ENCODE assay signal across 11 cellular contexts in genomic region chr14:91837076-91837475, GRCh38. TPM values are rescaled to one million over a fixed set of nuclear protein-coding genes. Genes with fewer than 3 reads are reported as not detected.
A peak's percentile ranks its signal among the peaks of the same experiment; 100 is the strongest.
DNase-seq lines count a peak whose midpoint lies in the region; ATAC-seq and TF ChIP-seq lines count a peak whose summit lies in the region.
"Had no signal": no experiment of that assay in that cellular context is flagged by ENCODE, and none has a peak within 500 bp of the region (broad histone marks: within the 10 kb centered on the region; RNA-seq: fewer than 3 reads in every experiment).

No MANE protein-coding gene starts in this region.

- H3K36me3 Mint-ChIP-seq in activated T-cell treated with anti-CD3 and anti-CD28 coated beads, Interleukin-2, amount 50 U/mL, for 72 hours (ENCODE audit: insufficient read depth in 2 of 2), result no peaks in the 10 kb centered on the region
- no peaks in the 10 kb centered on the region for H3K36me3 Mint-ChIP-seq in brain

- H2BK15ac ChIP-seq in mesendoderm (replicated peaks; ENCODE audit: low read depth), result no peak overlapping the region

- H3K79me1 ChIP-seq in mesendoderm (ENCODE audit: low read length), result no peaks in the 10 kb centered on the region

- TF ChIP-seq EP300 in transverse colon (IDR thresholded peaks at IDR 0.05; ENCODE audit: low read depth), result no peak

- no peaks in the 10 kb centered on the region for H3K9me3 ChIP-seq in transverse colon
- H3K9me3 ChIP-seq: MG63 had no signal

- H4K8ac ChIP-seq in mesendoderm (ENCODE audit: low read depth, low read length), result no peak overlapping the region

- peak overlapping the region; percentile 94 to 98 for H3K4me3 Mint-ChIP-seq in activated T-cell treated with anti-CD3 and anti-CD28 coated beads, Interleukin-2, amount 50 U/mL, for 72 hours
- H3K4me3 Mint-ChIP-seq in brain, result peak overlapping the region; percentile 83 to 88 (median 84)

- no peak overlapping the region for H2AK5ac ChIP-seq in mesendoderm (ENCODE audit: low read length)

- H4K5ac ChIP-seq in mesendoderm (ENCODE audit: low read length), result no peak overlapping the region

- H3K27me3 ChIP-seq in mesendoderm (ENCODE audit: insufficient read depth, low read length, poor library complexity), result no peaks in the 10 kb centered on the region
- H3K27me3 ChIP-seq in transverse colon, result peaks cover 15% of the 10 kb centered on the region

- no peak overlapping the region for H3K23ac ChIP-seq in mesendoderm (ENCODE audit: low read length)

- peak overlapping the region; percentile 68 for H3K9ac ChIP-seq in mesendoderm (ENCODE audit: low read length)

- no peaks in the 10 kb centered on the region for H3K79me2 ChIP-seq in mesendoderm (ENCODE audit: control insufficient read depth, insufficient read depth, low read length)

- H3K4me1 ChIP-seq in mesendoderm (ENCODE audit: control insufficient read depth, low read depth, low read length) (peaks cover 3% of the 10 kb centered on the region), transverse colon (peaks cover 5 to 27% (median 13%) of the 10 kb centered on the region in 4 donors)

- peak overlapping the region; percentile 79 for H3K27ac Mint-ChIP-seq in activated T-cell treated with anti-CD3 and anti-CD28 coated beads, Interleukin-2, amount 50 U/mL, for 72 hours
- no peak overlapping the region for H3K27ac Mint-ChIP-seq in brain

- no peak overlapping the region for H2BK120ac ChIP-seq in mesendoderm (ENCODE audit: low read depth, low read length)

- H3K4me3 ChIP-seq in mesendoderm (ENCODE audit: low read length), result peak overlapping the region; percentile 36
- H3K4me3 ChIP-seq in transverse colon, result peak overlapping the region in 3 of 4 donors; percentile 68 to 78 (median 71)

- H3K18ac ChIP-seq in mesendoderm (ENCODE audit: low read length), result no peak overlapping the region

- H3K9me3 Mint-ChIP-seq in activated T-cell treated with anti-CD3 and anti-CD28 coated beads, Interleukin-2, amount 50 U/mL, for 72 hours, result peaks cover 0 to 3% of the 10 kb centered on the region in 2 donors
- peaks cover 0 to 9% (median 6%) of the 10 kb centered on the region in 5 experiments for H3K9me3 Mint-ChIP-seq in brain

- CTCF ChIA-PET in HEK293T (lab: Yijun Ruan, JAX), result no interaction called here

- in situ Hi-C loops in transverse colon (cut with MboI; ENCODE audit: low pct_ligation_motif_present in 1 of 4, low pct_unique_long_range_greater_than_20kb in 1 of 4, low sequenced_read_pairs in 3 of 4) (no loop called here), GM13977 (cut with MboI; ENCODE audit: low pct_unique_long_range_greater_than_20kb, low sequenced_read_pairs, unreplicated experiment) (no loop called here)

- no peak overlapping the region for H2BK5ac ChIP-seq in mesendoderm (ENCODE audit: low read length)

- H3K36me3 ChIP-seq in mesendoderm (ENCODE audit: control insufficient read depth, insufficient read depth, low read length), result no peaks in the 10 kb centered on the region
- H3K36me3 ChIP-seq in transverse colon, result no peaks in the 10 kb centered on the region
- H3K36me3 ChIP-seq: MG63 had no signal

- no peak for DNase-seq in activated T-cell treated with anti-CD3 and anti-CD28 coated beads, Interleukin-2, amount 50 U/mL, for 72 hours
- DNase-seq in activated T-cell treated with anti-CD3 and anti-CD28 coated beads, Interleukin-2, amount 50 U/mL, for 1 hour, result no peak
- DNase-seq in mesendoderm, result no peak
- no peak for DNase-seq in transverse colon
- no peak for DNase-seq in SHP77 treated with DMSO at 0.1 percent for 48 hours (lab: John Stamatoyannopoulos, UW)
- DNase-seq in GM13977 (ENCODE audit: low spot score), result no peak
- DNase-seq in HEK293T (ENCODE audit: extremely low spot score), result no peak
- DNase-seq: HCEC 1CT, hippocampal formation had no signal

- POLR2A ChIA-PET in HEK293T (lab: Yijun Ruan, JAX), result no interaction called here

- H3K27me3 Mint-ChIP-seq in activated T-cell treated with anti-CD3 and anti-CD28 coated beads, Interleukin-2, amount 50 U/mL, for 72 hours (ENCODE audit: low read depth), result no peaks in the 10 kb centered on the region
- peaks cover 84% of the 10 kb centered on the region for H3K27me3 Mint-ChIP-seq in brain

- no peak for ATAC-seq in activated T-cell treated with anti-CD3 and anti-CD28 coated beads, Interleukin-2, amount 50 U/mL, for 72 hours (replicated peaks in 1 of 2)

- peak overlapping the region; percentile 85 for H3K56ac ChIP-seq in mesendoderm (ENCODE audit: low read length)

- H3K27ac ChIP-seq in mesendoderm (ENCODE audit: low read depth, low read length), result no peak overlapping the region
- peak overlapping the region; percentile 89 to 94 (median 90) for H3K27ac ChIP-seq in transverse colon

- TF ChIP-seq CTCF in brain (conservative IDR thresholded peaks at IDR 0.05) (no peak), transverse colon (IDR thresholded peaks at IDR 0.05) (no peak), GM13977 (IDR thresholded peaks at IDR 0.05; ENCODE audit: extremely low read depth, insufficient read depth, missing control alignments) (no peak)

- no CpG with 5 or more reads among the region's 12 CpGs for WGBS in mesendoderm (ENCODE audit: extremely low coverage, insufficient coverage, low lambda C conversion rate)
- WGBS in transverse colon (ENCODE audit: low coverage in 1 of 2), 2 donors, result 71 to 75% methylated on average over 1 to 12 of the region's 12 CpGs

- intact Hi-C loops in transverse colon (cut with DNase I; ENCODE audit: low total_unique reads), result no loop called here

- no peak overlapping the region for H3K4ac ChIP-seq in mesendoderm (ENCODE audit: low read depth, low read length)

- H3K4me2 ChIP-seq in mesendoderm (ENCODE audit: low read length), result peak overlapping the region; percentile 78

- H3K4me1 Mint-ChIP-seq in activated T-cell treated with anti-CD3 and anti-CD28 coated beads, Interleukin-2, amount 50 U/mL, for 72 hours (ENCODE audit: low read depth), result peaks cover 55% of the 10 kb centered on the region
- no peaks in the 10 kb centered on the region for H3K4me1 Mint-ChIP-seq in brain

- no peak for TF ChIP-seq POLR2A in transverse colon (IDR thresholded peaks at IDR 0.05)

TF ChIP-seq in HEK293T, 16 proteins besides CTCF, POLR2A, EP300 and RAD21:
- TF ChIP-seq LEF1 (IDR thresholded peaks at IDR 0.05; ENCODE audit: borderline replicate concordance) (no peak), SP1 (IDR thresholded peaks at IDR 0.05) (no peak), NFRKB (IDR thresholded peaks at IDR 0.05) (no peak), L3MBTL2 (conservative IDR thresholded peaks at IDR 0.05) (no peak), FOXM1 (IDR thresholded peaks at IDR 0.05; ENCODE audit: borderline replicate concordance) (no peak), BHLHE40 (IDR thresholded peaks at IDR 0.05; ENCODE audit: borderline replicate concordance) (no peak), ELF4 (IDR thresholded peaks at IDR 0.05) (no peak), ZNF384 (IDR thresholded peaks at IDR 0.05) (no peak), SUZ12 (IDR thresholded peaks at IDR 0.05) (no peak), ARNT (IDR thresholded peaks at IDR 0.05) (no peak), CTBP1 (IDR thresholded peaks at IDR 0.05; ENCODE audit: borderline replicate concordance) (no peak)

RNA-seq across cellular contexts. Expression of gene TC2N, which starts 30.3 kb away (rescaled TPM):
- 10 to 100 TPM; 38.1 to 55.4 TPM for total RNA-seq in activated T-cell treated with anti-CD3 and anti-CD28 coated beads, Interleukin-2, amount 50 U/mL, for 72 hours
- polyA plus RNA-seq in brain (ENCODE audit: insufficient read depth, low read depth, low replicate concordance), result 0.20 TPM
- polyA plus RNA-seq in mesendoderm (2013, experiment 1 of 2), result 15.5 TPM
- 16.7 TPM for polyA plus RNA-seq in mesendoderm (2013, experiment 2 of 2)
- 10 to 100 TPM; 36.0 to 85.4 (median 53.7) TPM for total RNA-seq in transverse colon
